2 cellular contexts compared by ENCODE assay signal in the genomic region with DNA sequence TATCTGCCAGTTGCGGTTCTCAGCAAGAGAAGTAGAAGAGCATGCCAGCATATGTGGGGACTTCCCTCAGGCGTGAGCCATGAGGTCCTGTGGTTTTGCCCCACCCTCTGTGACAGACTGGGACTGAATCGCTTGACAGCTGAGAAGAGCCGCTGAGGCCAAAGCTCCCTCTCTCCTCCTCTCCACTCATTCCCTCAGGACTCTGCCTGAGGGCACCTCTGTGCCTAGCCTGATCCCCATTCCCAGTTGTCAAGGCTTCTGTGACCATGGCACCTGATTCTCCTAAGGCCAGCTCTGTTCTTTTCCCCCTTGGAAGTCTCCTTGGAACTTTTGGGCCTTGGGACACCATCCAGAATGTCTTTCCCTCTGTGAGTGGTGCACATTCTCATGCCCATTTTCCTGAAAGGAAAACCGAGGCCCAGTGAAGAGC.
TF ChIP-seq lines count a peak whose summit lies in the region.

No MANE protein-coding gene starts in this region.

TF ChIP-seq in H1, 55 proteins besides CTCF, POLR2A, EP300 and RAD21:
- TF ChIP-seq RNF2 (IDR thresholded peaks at IDR 0.05; ENCODE audit: borderline replicate concordance, low read depth, low read length, missing control alignments, poor library complexity, severe bottlenecking) (no peak), CTBP2 (IDR thresholded peaks at IDR 0.05; ENCODE audit: borderline replicate concordance, insufficient read depth, insufficient read length, low read length) (no peak), POU5F1 (IDR thresholded peaks at IDR 0.05; ENCODE audit: low read depth, low read length) (no peak), SIX5 (IDR thresholded peaks at IDR 0.05; ENCODE audit: low read depth, low read length) (no peak), KDM4A (IDR thresholded peaks at IDR 0.05; ENCODE audit: low read depth, low read length, severe bottlenecking) (no peak), HDAC2 (IDR thresholded peaks at IDR 0.05; ENCODE audit: borderline replicate concordance in 1 of 2, low read depth in 2 of 2, low read length in 2 of 2) (no peak), JUND (IDR thresholded peaks at IDR 0.05; ENCODE audit: low read length) (no peak), GTF2F1 (IDR thresholded peaks at IDR 0.05; ENCODE audit: borderline replicate concordance, low read depth, low read length) (no peak), MAFK (IDR thresholded peaks at IDR 0.05; ENCODE audit: low read depth, low read length) (no peak), TEAD4 (IDR thresholded peaks at IDR 0.05; ENCODE audit: low read depth, low read length) (no peak), BACH1 (IDR thresholded peaks at IDR 0.05; ENCODE audit: low read length) (no peak), HDAC6 (IDR thresholded peaks at IDR 0.05; ENCODE audit: low read depth, low read length) (no peak)

TF ChIP-seq in SK-N-SH treated with all-trans-retinoic acid at 6 μM for 48 hours, 23 proteins besides CTCF, POLR2A, EP300 and RAD21:
- no peak for TF ChIP-seq ZC3H10 (CRISPR knock-in tag; IDR thresholded peaks at IDR 0.05)
- no peak for TF ChIP-seq TOX (CRISPR knock-in tag; IDR thresholded peaks at IDR 0.05; ENCODE audit: borderline replicate concordance)
- no peak for TF ChIP-seq ZNF8 (CRISPR knock-in tag; IDR thresholded peaks at IDR 0.05)
- no peak for TF ChIP-seq ZNF565 (CRISPR knock-in tag; conservative IDR thresholded peaks at IDR 0.05; ENCODE audit: low read depth)
- TF ChIP-seq ZFP3 (CRISPR knock-in tag; IDR thresholded peaks at IDR 0.05), result no peak
- TF ChIP-seq, protein P1, sequence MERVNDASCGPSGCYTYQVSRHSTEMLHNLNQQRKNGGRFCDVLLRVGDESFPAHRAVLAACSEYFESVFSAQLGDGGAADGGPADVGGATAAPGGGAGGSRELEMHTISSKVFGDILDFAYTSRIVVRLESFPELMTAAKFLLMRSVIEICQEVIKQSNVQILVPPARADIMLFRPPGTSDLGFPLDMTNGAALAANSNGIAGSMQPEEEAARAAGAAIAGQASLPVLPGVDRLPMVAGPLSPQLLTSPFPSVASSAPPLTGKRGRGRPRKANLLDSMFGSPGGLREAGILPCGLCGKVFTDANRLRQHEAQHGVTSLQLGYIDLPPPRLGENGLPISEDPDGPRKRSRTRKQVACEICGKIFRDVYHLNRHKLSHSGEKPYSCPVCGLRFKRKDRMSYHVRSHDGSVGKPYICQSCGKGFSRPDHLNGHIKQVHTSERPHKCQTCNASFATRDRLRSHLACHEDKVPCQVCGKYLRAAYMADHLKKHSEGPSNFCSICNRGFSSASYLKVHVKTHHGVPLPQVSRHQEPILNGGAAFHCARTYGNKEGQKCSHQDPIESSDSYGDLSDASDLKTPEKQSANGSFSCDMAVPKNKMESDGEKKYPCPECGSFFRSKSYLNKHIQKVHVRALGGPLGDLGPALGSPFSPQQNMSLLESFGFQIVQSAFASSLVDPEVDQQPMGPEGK (CRISPR knock-in tag; IDR thresholded peaks at IDR 0.05; ENCODE audit: borderline replicate concordance), result no peak
